Comparison of ENCODE assay signal across 13 cellular contexts in genomic region chr4:101156619-101157310, GRCh38.
DNase-seq lines count a peak whose midpoint lies in the region; ATAC-seq and TF ChIP-seq lines count a peak whose summit lies in the region.
"Had no signal": no experiment of that assay in that cellular context is flagged by ENCODE, and none has a peak within 500 bp of the region (broad histone marks: within the 10 kb centered on the region; RNA-seq: fewer than 3 reads in every experiment).

No MANE protein-coding gene starts in this region.

- peak overlapping the region; percentile 96 for H3K27ac Mint-ChIP-seq in MCF 10A (ENCODE audit: low read depth, unreplicated experiment)
- H3K27ac Mint-ChIP-seq: progenitor cell of endocrine pancreas had no signal

- no peaks in the 10 kb centered on the region for H3K36me3 Mint-ChIP-seq in MCF 10A (ENCODE audit: insufficient read depth, unreplicated experiment)

- H3K9me3 ChIP-seq in skeletal muscle satellite cell (replicated peaks; ENCODE audit: low read length), result no peaks in the 10 kb centered on the region
- H3K9me3 ChIP-seq: thyroid gland had no signal

- no peaks in the 10 kb centered on the region for H3K27me3 ChIP-seq in skeletal muscle satellite cell (ENCODE audit: control insufficient read depth, insufficient read depth, low read length)
- H3K27me3 ChIP-seq: thyroid gland had no signal

- no peaks in the 10 kb centered on the region for H3K36me3 ChIP-seq in skeletal muscle satellite cell (ENCODE audit: insufficient read depth, low read length)
- H3K36me3 ChIP-seq: thyroid gland had no signal

- peaks cover 46% of the 10 kb centered on the region for H3K4me1 Mint-ChIP-seq in MCF 10A (ENCODE audit: insufficient read depth, unreplicated experiment)

- DNase-seq in NOMO-1 treated with DMSO at 0.1 percent for 48 hours (lab: John Stamatoyannopoulos, UW; ENCODE audit: unreplicated experiment), result peak; percentile 7
- DNase-seq in NOMO-1 treated with dmso at 0.1 percent for 144 hours (lab: John Stamatoyannopoulos, UW; ENCODE audit: unreplicated experiment), result no peak
- DNase-seq in MCF 10A (ENCODE audit: unreplicated experiment), result peak; percentile 21
- no peak for DNase-seq in GM20000 (ENCODE audit: low spot score)
- DNase-seq in AG08396 (ENCODE audit: low spot score), result no peak
- DNase-seq: activated T-cell treated with anti-CD3 and anti-CD28 coated beads, Interleukin-2, amount 50 U/mL, for 4 hours; EL; NCI-H1417; thyroid gland had no signal

- no TSS peak for BruUV-seq in MCF 10A (replicated peaks; lab: Mats Ljungman, UMichigan)

- peak overlapping the region; percentile 62 for H3K4me3 Mint-ChIP-seq in MCF 10A (ENCODE audit: unreplicated experiment)

- ATAC-seq in HG03442 (IDR thresholded peaks at IDR 0.05; ENCODE audit: unreplicated experiment), result peak; percentile 65
- no peak for ATAC-seq in HG02623 (IDR thresholded peaks at IDR 0.05; ENCODE audit: unreplicated experiment)

- CTCF ChIA-PET in MCF 10A (lab: Yijun Ruan, JAX), result no interaction called here

- intact Hi-C loops in MCF 10A (cut with micrococcal nuclease), result loop anchor here (5.0 kb wide), 2 partner anchors 134 to 734 kb away; no protein-coding TSS in a partner anchor

- TF ChIP-seq CTCF in MCF 10A (IDR thresholded peaks at IDR 0.05; ENCODE audit: unreplicated experiment), result no peak
- TF ChIP-seq CTCF in GM20000 (IDR thresholded peaks at IDR 0.05; ENCODE audit: extremely low read depth, missing control alignments), result no peak

- POLR2A ChIA-PET in MCF 10A (lab: Yijun Ruan, JAX), result interaction anchor here (0.6 to 1.3 kb wide), 2 partner anchors 41 to 1704 kb away, joined by 4 to 5 read pairs; no protein-coding TSS in a partner anchor

- no peak overlapping the region for H3K9ac ChIP-seq in skeletal muscle satellite cell (ENCODE audit: low read depth, low read length)

- no peaks in the 10 kb centered on the region for H3K9me3 Mint-ChIP-seq in MCF 10A (ENCODE audit: unreplicated experiment)
- H3K9me3 Mint-ChIP-seq: activated T-cell treated with anti-CD3 and anti-CD28 coated beads, Interleukin-2, amount 50 U/mL, for 4 hours had no signal

- H3K4me3 ChIP-seq in skeletal muscle satellite cell (ENCODE audit: low read length), result no peak overlapping the region
- H3K4me3 ChIP-seq: thyroid gland had no signal

- H3K4me2 ChIP-seq in skeletal muscle satellite cell (ENCODE audit: low read length), result peak overlapping the region; percentile 58

- peaks cover 35% of the 10 kb centered on the region for H3K4me1 ChIP-seq in skeletal muscle satellite cell (ENCODE audit: control insufficient read depth, insufficient read depth, low read length)

- no peaks in the 10 kb centered on the region for H3K27me3 Mint-ChIP-seq in MCF 10A (ENCODE audit: insufficient read depth, unreplicated experiment)

Comparison
In these comparisons a context has a peak if more than half of its experiments do, and no peak if none do; other contexts are left out.
1. DNase-seq: peak in NOMO-1 treated with DMSO at 0.1 percent for 48 hours (single experiment) and MCF 10A (single experiment); none in NOMO-1 treated with dmso at 0.1 percent for 144 hours (single experiment), GM20000 (single experiment) and AG08396 (single experiment).